Comparison of ENCODE assay signal across 1 cellular context in the genomic region with DNA sequence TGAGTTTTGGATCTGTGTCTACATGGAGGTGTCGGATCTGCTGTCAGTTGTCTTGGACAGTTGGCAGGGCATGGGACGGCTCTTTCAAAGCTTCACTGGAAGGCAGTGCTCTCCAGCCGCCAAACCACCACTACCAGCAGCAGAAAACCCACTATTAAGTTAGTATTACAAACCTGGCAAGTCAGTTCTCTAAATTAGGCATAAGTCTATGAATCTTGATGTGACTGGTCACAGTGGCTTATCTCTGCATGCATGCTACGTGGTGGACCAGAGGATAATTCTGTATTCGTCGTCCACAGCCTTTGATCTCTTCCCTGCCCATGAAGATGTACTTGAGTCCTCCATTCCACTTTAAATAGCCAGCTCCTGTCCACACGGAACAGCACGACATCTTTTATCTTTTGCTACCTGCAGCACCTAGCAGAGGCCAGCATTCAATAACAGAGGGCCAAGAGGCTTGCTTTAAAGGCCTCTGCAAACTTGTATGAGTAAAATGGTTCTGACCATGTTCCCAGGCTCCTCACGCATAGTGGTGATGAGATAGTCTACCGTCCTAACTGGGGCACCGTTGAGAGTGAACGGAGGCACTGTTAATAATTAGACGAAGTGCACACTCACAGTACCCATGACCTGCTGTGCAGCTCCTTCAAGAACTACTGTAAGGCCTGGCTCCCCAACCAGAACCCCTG.
TF ChIP-seq lines count a peak whose summit lies in the region.

No MANE protein-coding gene starts in this region.

TF ChIP-seq in H1, 55 proteins besides CTCF, POLR2A, EP300 and RAD21 (continued from another document):
- TF ChIP-seq BACH1 (IDR thresholded peaks at IDR 0.05; ENCODE audit: low read length) (no peak), JUN (IDR thresholded peaks at IDR 0.05; ENCODE audit: low read depth, low read length) (no peak), RXRA (IDR thresholded peaks at IDR 0.05; ENCODE audit: insufficient read depth, low read depth, low read length) (no peak), SUZ12 (IDR thresholded peaks at IDR 0.05; ENCODE audit: low read length) (no peak), CHD2 (IDR thresholded peaks at IDR 0.05; ENCODE audit: low read length) (no peak), HDAC6 (IDR thresholded peaks at IDR 0.05; ENCODE audit: low read depth, low read length) (no peak), TBP (IDR thresholded peaks at IDR 0.05; ENCODE audit: low read depth, low read length) (no peak), SP4 (IDR thresholded peaks at IDR 0.05; ENCODE audit: low read length) (no peak), BCL11A (IDR thresholded peaks at IDR 0.05; ENCODE audit: low read depth in 2 of 2, low read length in 2 of 2) (no peak)
- TF ChIP-seq, protein P1, sequence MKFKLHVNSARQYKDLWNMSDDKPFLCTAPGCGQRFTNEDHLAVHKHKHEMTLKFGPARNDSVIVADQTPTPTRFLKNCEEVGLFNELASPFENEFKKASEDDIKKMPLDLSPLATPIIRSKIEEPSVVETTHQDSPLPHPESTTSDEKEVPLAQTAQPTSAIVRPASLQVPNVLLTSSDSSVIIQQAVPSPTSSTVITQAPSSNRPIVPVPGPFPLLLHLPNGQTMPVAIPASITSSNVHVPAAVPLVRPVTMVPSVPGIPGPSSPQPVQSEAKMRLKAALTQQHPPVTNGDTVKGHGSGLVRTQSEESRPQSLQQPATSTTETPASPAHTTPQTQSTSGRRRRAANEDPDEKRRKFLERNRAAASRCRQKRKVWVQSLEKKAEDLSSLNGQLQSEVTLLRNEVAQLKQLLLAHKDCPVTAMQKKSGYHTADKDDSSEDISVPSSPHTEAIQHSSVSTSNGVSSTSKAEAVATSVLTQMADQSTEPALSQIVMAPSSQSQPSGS (IDR thresholded peaks at IDR 0.05; ENCODE audit: low read length), result no peak
- TF ChIP-seq, protein P2, sequence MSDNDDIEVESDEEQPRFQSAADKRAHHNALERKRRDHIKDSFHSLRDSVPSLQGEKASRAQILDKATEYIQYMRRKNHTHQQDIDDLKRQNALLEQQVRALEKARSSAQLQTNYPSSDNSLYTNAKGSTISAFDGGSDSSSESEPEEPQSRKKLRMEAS (IDR thresholded peaks at IDR 0.05), result no peak
- TF ChIP-seq, protein P3, sequence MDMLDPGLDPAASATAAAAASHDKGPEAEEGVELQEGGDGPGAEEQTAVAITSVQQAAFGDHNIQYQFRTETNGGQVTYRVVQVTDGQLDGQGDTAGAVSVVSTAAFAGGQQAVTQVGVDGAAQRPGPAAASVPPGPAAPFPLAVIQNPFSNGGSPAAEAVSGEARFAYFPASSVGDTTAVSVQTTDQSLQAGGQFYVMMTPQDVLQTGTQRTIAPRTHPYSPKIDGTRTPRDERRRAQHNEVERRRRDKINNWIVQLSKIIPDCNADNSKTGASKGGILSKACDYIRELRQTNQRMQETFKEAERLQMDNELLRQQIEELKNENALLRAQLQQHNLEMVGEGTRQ (IDR thresholded peaks at IDR 0.05; ENCODE audit: low read length), result no peak
